Comparison of ENCODE assay signal across 15 cellular contexts in the genomic region with DNA sequence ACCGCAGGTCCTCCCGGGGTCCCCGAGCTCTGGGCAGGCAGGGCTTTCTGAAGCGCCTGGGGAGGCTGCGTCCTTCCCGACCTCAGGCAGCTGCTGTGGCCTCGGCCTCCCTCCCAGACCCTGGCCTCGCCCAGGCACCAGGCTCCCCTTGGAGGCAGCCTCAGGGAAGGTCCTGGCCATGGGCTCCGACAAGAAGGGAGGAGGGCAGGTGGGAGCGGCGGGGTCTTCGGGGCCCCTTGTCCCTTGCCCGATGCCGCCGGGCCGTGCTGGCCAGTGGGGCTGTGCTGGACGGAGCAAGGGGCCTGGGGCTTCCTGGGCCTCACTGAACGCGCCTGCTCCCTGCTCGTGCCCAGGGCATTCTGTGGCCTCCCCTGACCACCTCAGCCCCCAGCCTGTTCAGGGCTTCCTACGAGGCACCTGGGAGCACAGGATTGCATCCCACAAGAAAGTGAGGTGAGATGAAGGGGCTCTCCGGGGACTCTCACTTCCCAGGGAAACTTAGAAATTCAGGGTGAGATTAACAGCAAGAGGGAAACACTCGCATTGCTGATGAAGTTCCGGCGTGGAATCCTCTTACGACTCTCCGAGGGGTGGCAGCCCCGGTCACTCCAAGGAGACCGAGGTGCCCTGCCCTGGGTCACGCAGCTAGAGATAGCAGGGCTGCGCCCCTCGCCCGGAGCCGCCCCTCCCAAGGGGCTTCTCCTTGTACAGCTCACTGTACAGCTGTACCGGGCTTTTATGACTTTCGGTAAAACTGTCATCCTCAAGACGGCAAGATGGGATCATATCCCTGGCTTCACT. TPM values are rescaled to one million over a fixed set of nuclear protein-coding genes. Genes with fewer than 3 reads are reported as not detected.
A peak's percentile ranks its signal among the peaks of the same experiment; 100 is the strongest.
DNase-seq lines count a peak whose midpoint lies in the region; ATAC-seq and TF ChIP-seq lines count a peak whose summit lies in the region.
"Had no signal": no experiment of that assay in that cellular context is flagged by ENCODE, and none has a peak within 500 bp of the region (broad histone marks: within the 10 kb centered on the region; RNA-seq: fewer than 3 reads in every experiment).

No MANE protein-coding gene starts in this region.

- no peaks in the 10 kb centered on the region for H3K4me1 ChIP-seq in fibroblast of lung (ENCODE audit: control insufficient read depth, extremely low read depth, insufficient read depth, low read length)

- TF ChIP-seq CTCF in AG09309 (IDR thresholded peaks at IDR 0.05; ENCODE audit: control insufficient read depth, insufficient read depth, low read depth, low read length, missing control alignments) = no peak
- no peak for TF ChIP-seq CTCF in fibroblast of lung (conservative IDR thresholded peaks at IDR 0.05 in 1 of 2, IDR thresholded peaks at IDR 0.05 in 1 of 2; ENCODE audit: low read depth in 1 of 2, low read length in 2 of 2)

- H3K9me3 ChIP-seq in fibroblast of lung (ENCODE audit: control insufficient read depth, insufficient read depth, low read depth, low read length) = no peaks in the 10 kb centered on the region

- peaks cover 8 to 11% of the 10 kb centered on the region in 2 donors for H3K27me3 Mint-ChIP-seq in natural killer cell treated with Interleukin-12 subunit alpha and Interleukin-12 subunit beta and Interleukin-15 and Interleukin-18, amount 100 ng/mL, for 72 hours

- no peaks in the 10 kb centered on the region for H3K36me3 ChIP-seq in fibroblast of lung (ENCODE audit: control insufficient read depth, insufficient read depth, low read length)
- H3K36me3 ChIP-seq: cardiac muscle cell had no signal

- peaks cover 3% of the 10 kb centered on the region for H3K27me3 ChIP-seq in fibroblast of lung (ENCODE audit: control insufficient read depth, insufficient read depth, low read length)

- H3K9me3 Mint-ChIP-seq in natural killer cell treated with Interleukin-12 subunit alpha and Interleukin-12 subunit beta and Interleukin-15 and Interleukin-18, amount 100 ng/mL, for 72 hours = no peaks in the 10 kb centered on the region
- H3K9me3 Mint-ChIP-seq: stimulated activated memory B cell treated with anti-CD40 and anti-IgM and Interleukin-4, amounts not matched to agents 10 μg/mL and 1 μg/mL and 100 μg/mL, for 72 hours had no signal

- peak overlapping the region; percentile 78 for H3K4me2 ChIP-seq in fibroblast of lung (ENCODE audit: extremely low read depth, insufficient read depth, low read length)

- no peak overlapping the region for H3K27ac Mint-ChIP-seq in natural killer cell treated with Interleukin-12 subunit alpha and Interleukin-12 subunit beta and Interleukin-15 and Interleukin-18, amount 100 ng/mL, for 72 hours
- H3K27ac Mint-ChIP-seq: activated CD8-positive, alpha-beta T cell treated with anti-CD3 and anti-CD28 coated beads, Interleukin-2, amount 10 ng/mL, durations not matched to agents 7 days and 5 days; stimulated activated memory B cell treated with anti-CD40 and anti-IgM and Interleukin-4, amounts not matched to agents 10 μg/mL and 1 μg/mL and 100 μg/mL, for 72 hours had no signal

- no peak overlapping the region for H3K27ac ChIP-seq in fibroblast of lung (ENCODE audit: insufficient read depth, low read length)
- H3K27ac ChIP-seq: cardiac muscle cell had no signal

- H3K4me3 ChIP-seq in AG09309 (ENCODE audit: control insufficient read depth, low read depth, low read length) (peak overlapping the region; percentile 47; the same call in 1 of the 2 replicates), fibroblast of lung (replicated peaks in 1 of 4; ENCODE audit: control extremely low read depth in 1 of 4, insufficient read depth in 1 of 4, low read depth in 3 of 4, low read length in 4 of 4) (peak overlapping the region in 3 of 4 experiments; percentile 30 to 55 (median 35))

- no peak overlapping the region for H3K4me3 Mint-ChIP-seq in natural killer cell treated with Interleukin-12 subunit alpha and Interleukin-12 subunit beta and Interleukin-15 and Interleukin-18, amount 100 ng/mL, for 72 hours
- H3K4me3 Mint-ChIP-seq: activated CD8-positive, alpha-beta T cell treated with anti-CD3 and anti-CD28 coated beads, Interleukin-2, amount 10 ng/mL, durations not matched to agents 7 days and 5 days had no signal

- DNase-seq in AG09309 (ENCODE audit: low read depth) (no peak), OCI-M1 (lab: John Stamatoyannopoulos, UW) (peak; percentile 90), fibroblast of lung (ENCODE audit: low read depth in 2 of 2) (no peak), cerebellum (ENCODE audit: low spot score) (no peak), DMS 273 (lab: John Stamatoyannopoulos, UW; ENCODE audit: unreplicated experiment) (no peak)
- DNase-seq in natural killer cell treated with Interleukin-12 subunit alpha and Interleukin-12 subunit beta and Interleukin-15 and Interleukin-18, amount 100 ng/mL, for 72 hours (ENCODE audit: low spot score) = no peak
- DNase-seq: activated CD8-positive, alpha-beta T cell treated with anti-CD3 and anti-CD28 coated beads, Interleukin-2, amount 10 ng/mL, durations not matched to agents 7 days and 5 days; COR-L47; Karpas-422; small intestine had no signal

- H3K79me2 ChIP-seq in fibroblast of lung (ENCODE audit: control insufficient read depth, insufficient read depth, low read length) = no peaks in the 10 kb centered on the region

- peaks cover 9 to 13% of the 10 kb centered on the region in 2 donors for H3K4me1 Mint-ChIP-seq in natural killer cell treated with Interleukin-12 subunit alpha and Interleukin-12 subunit beta and Interleukin-15 and Interleukin-18, amount 100 ng/mL, for 72 hours (ENCODE audit: low read depth in 2 of 2)
- H3K4me1 Mint-ChIP-seq: stimulated activated memory B cell treated with anti-CD40 and anti-IgM and Interleukin-4, amounts not matched to agents 10 μg/mL and 1 μg/mL and 100 μg/mL, for 72 hours had no signal

- H3K36me3 Mint-ChIP-seq in natural killer cell treated with Interleukin-12 subunit alpha and Interleukin-12 subunit beta and Interleukin-15 and Interleukin-18, amount 100 ng/mL, for 72 hours = no peaks in the 10 kb centered on the region
- H3K36me3 Mint-ChIP-seq: stimulated activated memory B cell treated with anti-CD40 and anti-IgM and Interleukin-4, amounts not matched to agents 10 μg/mL and 1 μg/mL and 100 μg/mL, for 72 hours had no signal

- no peak overlapping the region for H3K9ac ChIP-seq in fibroblast of lung (ENCODE audit: insufficient read depth, low read length)

- peak; percentile 11 to 59 for ATAC-seq in natural killer cell treated with Interleukin-12 subunit alpha and Interleukin-12 subunit beta and Interleukin-15 and Interleukin-18, amount 100 ng/mL, for 72 hours
- no peak for ATAC-seq in HG02870 (IDR thresholded peaks at IDR 0.05; ENCODE audit: unreplicated experiment)
- no peak for ATAC-seq in GM21528 (IDR thresholded peaks at IDR 0.05; ENCODE audit: low FRiP score, unreplicated experiment)
- ATAC-seq: stimulated activated memory B cell treated with anti-CD40 and anti-IgM and Interleukin-4, amounts not matched to agents 10 μg/mL and 1 μg/mL and 100 μg/mL, for 72 hours had no signal

- no peaks in the 10 kb centered on the region for H4K20me1 ChIP-seq in fibroblast of lung (ENCODE audit: control insufficient read depth, extremely low read depth, insufficient read depth, low read length)

- peak overlapping the region; percentile 44 for H2AFZ ChIP-seq in fibroblast of lung (ENCODE audit: low read length)

RNA-seq across cellular contexts. Expression of a gene that starts 0.8 kb away (rescaled TPM):
- total RNA-seq in fibroblast of lung = 0.17 TPM in 1 of 2 replicates, not detected in the other
- 0.08 and 0.10 TPM in 2 replicates for polyA plus RNA-seq in fibroblast of lung
- 0.19 and 0.24 TPM in 2 replicates for polyA plus RNA-seq in fibroblast of lung (2012)
- polyA minus RNA-seq in fibroblast of lung (ENCODE audit: low replicate concordance) = 0.16 and 3.9 TPM in 2 replicates
- total RNA-seq in natural killer cell treated with Interleukin-12 subunit alpha and Interleukin-12 subunit beta and Interleukin-15 and Interleukin-18, amount 100 ng/mL, for 72 hours = under 1 TPM; 0.21 to 0.75 TPM
- 0.64 TPM for total RNA-seq in cerebellum
- total RNA-seq: SK-MEL-5 had no signal

RNA-seq across cellular contexts. Expression of a gene that starts 36.5 kb away (rescaled TPM):
- total RNA-seq in fibroblast of lung (9.5 and 10.4 TPM in 2 replicates), cerebellum (18.0 TPM)
- 10.2 and 11.0 TPM in 2 replicates for polyA plus RNA-seq in fibroblast of lung
- polyA plus RNA-seq in fibroblast of lung (2012) = 4.0 and 6.4 TPM in 2 replicates
- polyA minus RNA-seq in fibroblast of lung (ENCODE audit: low replicate concordance) = 11.1 and 36.8 TPM in 2 replicates
- 10 to 100 TPM; 20.8 to 26.3 TPM for total RNA-seq in natural killer cell treated with Interleukin-12 subunit alpha and Interleukin-12 subunit beta and Interleukin-15 and Interleukin-18, amount 100 ng/mL, for 72 hours

RNA-seq across cellular contexts. Expression of a gene that starts 38.9 kb away (rescaled TPM):
- total RNA-seq in fibroblast of lung (4.9 and 12.1 TPM in 2 replicates), cerebellum (25.1 TPM)
- polyA plus RNA-seq in fibroblast of lung = 11.9 and 18.0 TPM in 2 replicates
- 9.9 and 12.1 TPM in 2 replicates for polyA plus RNA-seq in fibroblast of lung (2012)
- polyA minus RNA-seq in fibroblast of lung (ENCODE audit: low replicate concordance) = 2.4 and 5.9 TPM in 2 replicates
- total RNA-seq in natural killer cell treated with Interleukin-12 subunit alpha and Interleukin-12 subunit beta and Interleukin-15 and Interleukin-18, amount 100 ng/mL, for 72 hours = 1 to 10 TPM; 1.6 to 2.4 TPM

Comparison
In these comparisons a context has a peak if more than half of its experiments do, and no peak if none do; other contexts are left out.
1. ATAC-seq: peak in natural killer cell treated with Interleukin-12 subunit alpha and Interleukin-12 subunit beta and Interleukin-15 and Interleukin-18, amount 100 ng/mL, for 72 hours (2 of 2); none in HG02870 (single experiment) and GM21528 (single experiment).